ENCODE assay signal across 22 cellular contexts in genomic region chr20:38130687-38131587, GRCh38. TPM values are rescaled to one million over a fixed set of nuclear protein-coding genes. Genes with fewer than 3 reads are reported as not detected.
DNase-seq lines count a peak whose midpoint lies in the region; ATAC-seq and TF ChIP-seq lines count a peak whose summit lies in the region.
"Had no signal": no experiment of that assay in that cellular context is flagged by ENCODE, and none has a peak within 500 bp of the region (broad histone marks: within the 10 kb centered on the region; RNA-seq: fewer than 3 reads in every experiment).

No MANE protein-coding gene starts in this region.

- no peaks in the 10 kb centered on the region for H3K79me2 ChIP-seq in smooth muscle cell (ENCODE audit: low read depth)

- peak; percentile 12 for DNase-seq in natural killer cell treated with Interleukin-12 subunit alpha and Interleukin-12 subunit beta and Interleukin-15 and Interleukin-18, amount 100 ng/mL, for 72 hours (ENCODE audit: low spot score)
- DNase-seq in natural killer cell (no peak), fibroblast of villous mesenchyme (ENCODE audit: low read depth) (peak; percentile 10), neural crest cell (ENCODE audit: low read depth, low spot score) (no peak), DMS79 treated with DMSO at 0.1 percent for 48 hours (lab: John Stamatoyannopoulos, UW) (no peak), pons (ENCODE audit: low spot score) (no peak), smooth muscle cell (lab: John Stamatoyannopoulos, UW; ENCODE audit: unreplicated experiment) (no peak)
- DNase-seq: activated CD4-positive, alpha-beta T cell treated with anti-CD3 and anti-CD28 coated beads for 36 hours; activated CD8-positive, alpha-beta memory T cell treated with anti-CD3 and anti-CD28 coated beads for 24 hours; activated effector memory CD4-positive, alpha-beta T cell treated with anti-CD3 and anti-CD28 coated beads, Interleukin-2, amount 50 U/mL, for 16 hours; COR-L47; DMS79; NCI-H1436 treated with DMSO at 0.1 percent for 48 hours; NCI-H345; T-helper 2 cell had no signal

- no peaks in the 10 kb centered on the region for H3K27me3 ChIP-seq in smooth muscle cell (ENCODE audit: low read depth)
- H3K27me3 ChIP-seq: BLaER1 treated with 17β-estradiol and CSF1 and Interleukin-3, amounts not matched to agents 10 nM and 100 nM; heart left ventricle; tibial nerve had no signal

- no peak overlapping the region for H3K27ac Mint-ChIP-seq in natural killer cell treated with Interleukin-12 subunit alpha and Interleukin-12 subunit beta and Interleukin-15 and Interleukin-18, amount 100 ng/mL, for 72 hours
- no peak overlapping the region for H3K27ac Mint-ChIP-seq in natural killer cell
- H3K27ac Mint-ChIP-seq in neural crest cell (ENCODE audit: unreplicated experiment) = peak overlapping the region; percentile 35
- H3K27ac Mint-ChIP-seq: activated CD4-positive, alpha-beta T cell treated with anti-CD3 and anti-CD28 coated beads for 36 hours; memory B cell had no signal

- intact Hi-C loops in natural killer cell (cut with micrococcal nuclease) = no loop called here

- no peaks in the 10 kb centered on the region for H3K4me1 ChIP-seq in smooth muscle cell (ENCODE audit: low read depth)

- TF ChIP-seq CTCF in natural killer cell (IDR thresholded peaks at IDR 0.05) (no peak), fibroblast of villous mesenchyme (IDR thresholded peaks at IDR 0.05; ENCODE audit: insufficient read depth, low read depth, low read length) (no peak), neural crest cell (conservative IDR thresholded peaks at IDR 0.05) (no peak), smooth muscle cell (IDR thresholded peaks at IDR 0.05; ENCODE audit: borderline replicate concordance, insufficient read depth, poor library complexity, severe bottlenecking) (no peak)

- H3K4me2 ChIP-seq in smooth muscle cell = no peak overlapping the region
- H3K4me2 ChIP-seq: BLaER1 treated with 17β-estradiol and CSF1 and Interleukin-3, amounts not matched to agents 10 nM and 100 nM had no signal

- H3K9ac ChIP-seq in smooth muscle cell (ENCODE audit: low read depth) = no peak overlapping the region
- H3K9ac ChIP-seq: BLaER1 treated with 17β-estradiol and CSF1 and Interleukin-3, amounts not matched to agents 10 nM and 100 nM had no signal

- no peak overlapping the region for H2AFZ ChIP-seq in smooth muscle cell (ENCODE audit: low read depth)

- no peak for ATAC-seq in natural killer cell treated with Interleukin-12 subunit alpha and Interleukin-12 subunit beta and Interleukin-15 and Interleukin-18, amount 100 ng/mL, for 72 hours
- ATAC-seq in natural killer cell = no peak
- no peak for ATAC-seq in HG02678 (IDR thresholded peaks at IDR 0.05; ENCODE audit: unreplicated experiment)
- ATAC-seq: activated CD4-positive, alpha-beta T cell treated with anti-CD3 and anti-CD28 coated beads for 36 hours; HCT116; heart left ventricle had no signal

- no peaks in the 10 kb centered on the region for H4K20me1 ChIP-seq in smooth muscle cell (ENCODE audit: low read depth)
- H4K20me1 ChIP-seq: BLaER1 treated with 17β-estradiol and CSF1 and Interleukin-3, amounts not matched to agents 10 nM and 100 nM had no signal

- 89% methylated on average over 19 of the region's 19 CpGs for WGBS in smooth muscle cell (ENCODE audit: low lambda C conversion rate)

- no peak overlapping the region for H3K4me3 Mint-ChIP-seq in natural killer cell treated with Interleukin-12 subunit alpha and Interleukin-12 subunit beta and Interleukin-15 and Interleukin-18, amount 100 ng/mL, for 72 hours
- H3K4me3 Mint-ChIP-seq in natural killer cell (no peak overlapping the region), neural crest cell (no peak overlapping the region)
- H3K4me3 Mint-ChIP-seq: activated CD4-positive, alpha-beta T cell treated with anti-CD3 and anti-CD28 coated beads for 36 hours; memory B cell had no signal

- H3K4me1 Mint-ChIP-seq in natural killer cell treated with Interleukin-12 subunit alpha and Interleukin-12 subunit beta and Interleukin-15 and Interleukin-18, amount 100 ng/mL, for 72 hours (ENCODE audit: low read depth in 2 of 2) = peaks cover 6 to 7% of the 10 kb centered on the region in 2 donors
- H3K4me1 Mint-ChIP-seq in natural killer cell (peaks cover 0 to 6% of the 10 kb centered on the region in 2 donors), neural crest cell (peaks cover 27% of the 10 kb centered on the region)

- H3K27ac ChIP-seq in smooth muscle cell (ENCODE audit: low read depth) = no peak overlapping the region
- H3K27ac ChIP-seq: BLaER1 treated with 17β-estradiol and CSF1 and Interleukin-3, amounts not matched to agents 10 nM and 100 nM; RWPE1; tibial nerve had no signal

- H3K36me3 Mint-ChIP-seq in natural killer cell treated with Interleukin-12 subunit alpha and Interleukin-12 subunit beta and Interleukin-15 and Interleukin-18, amount 100 ng/mL, for 72 hours = no peaks in the 10 kb centered on the region
- no peaks in the 10 kb centered on the region for H3K36me3 Mint-ChIP-seq in natural killer cell
- no peaks in the 10 kb centered on the region for H3K36me3 Mint-ChIP-seq in neural crest cell (ENCODE audit: low read depth)
- H3K36me3 Mint-ChIP-seq: memory B cell had no signal

- H3F3A ChIP-seq in smooth muscle cell (ENCODE audit: low read depth) = peaks cover 16% of the 10 kb centered on the region

- no peaks in the 10 kb centered on the region for H3K36me3 ChIP-seq in smooth muscle cell (ENCODE audit: low read depth)
- H3K36me3 ChIP-seq: BLaER1 treated with 17β-estradiol and CSF1 and Interleukin-3, amounts not matched to agents 10 nM and 100 nM; tibial nerve had no signal

- H3K9me3 Mint-ChIP-seq in natural killer cell treated with Interleukin-12 subunit alpha and Interleukin-12 subunit beta and Interleukin-15 and Interleukin-18, amount 100 ng/mL, for 72 hours = no peaks in the 10 kb centered on the region
- no peaks in the 10 kb centered on the region for H3K9me3 Mint-ChIP-seq in natural killer cell
- no peaks in the 10 kb centered on the region for H3K9me3 Mint-ChIP-seq in neural crest cell
- H3K9me3 Mint-ChIP-seq: memory B cell had no signal

- no peaks in the 10 kb centered on the region for H3K9me3 ChIP-seq in smooth muscle cell (replicated peaks; ENCODE audit: low read depth)
- H3K9me3 ChIP-seq: BLaER1 treated with 17β-estradiol and CSF1 and Interleukin-3, amounts not matched to agents 10 nM and 100 nM; heart left ventricle; tibial nerve had no signal

- no peaks in the 10 kb centered on the region for H3K27me3 Mint-ChIP-seq in natural killer cell treated with Interleukin-12 subunit alpha and Interleukin-12 subunit beta and Interleukin-15 and Interleukin-18, amount 100 ng/mL, for 72 hours
- H3K27me3 Mint-ChIP-seq in natural killer cell (ENCODE audit: low read depth in 2 of 2) (no peaks in the 10 kb centered on the region), neural crest cell (ENCODE audit: low read depth) (no peaks in the 10 kb centered on the region)
- H3K27me3 Mint-ChIP-seq: activated CD4-positive, alpha-beta T cell treated with anti-CD3 and anti-CD28 coated beads for 36 hours; memory B cell had no signal

- H3K4me3 ChIP-seq in fibroblast of villous mesenchyme (ENCODE audit: low read depth, low read length) (no peak overlapping the region), smooth muscle cell (no peak overlapping the region)
- H3K4me3 ChIP-seq: BLaER1 treated with 17β-estradiol and CSF1 and Interleukin-3, amounts not matched to agents 10 nM and 100 nM; heart left ventricle; tibial nerve had no signal

RNA-seq across cellular contexts. Expression of gene TGM2, which starts 34.1 kb away (rescaled TPM):
- 1 to 10 TPM in 1 of 2 donors, under 1 TPM in 1; 0.81 to 2.4 TPM for total RNA-seq in natural killer cell treated with Interleukin-12 subunit alpha and Interleukin-12 subunit beta and Interleukin-15 and Interleukin-18, amount 100 ng/mL, for 72 hours
- total RNA-seq in natural killer cell (under 1 TPM in 2 of 3 donors, not detected in 1; 0.33 TPM), fibroblast of villous mesenchyme (1,041 and 2,020 TPM in 2 replicates), neural crest cell (1.2 and 1.4 TPM in 2 replicates), smooth muscle cell (53.6 and 72.0 TPM in 2 replicates)
- 41.7 and 85.6 TPM in 2 replicates for polyA plus RNA-seq in smooth muscle cell

Comparison
In these comparisons a context has a peak if more than half of its experiments do, and no peak if none do; other contexts are left out.
1. DNase-seq: peak in natural killer cell treated with Interleukin-12 subunit alpha and Interleukin-12 subunit beta and Interleukin-15 and Interleukin-18, amount 100 ng/mL, for 72 hours (single experiment) and fibroblast of villous mesenchyme (single experiment); none in natural killer cell (single experiment), neural crest cell (single experiment), DMS79 treated with DMSO at 0.1 percent for 48 hours (single experiment), pons (single experiment) and smooth muscle cell (single experiment).
2. RNA of gene TGM2, which starts 34.1 kb away (total RNA-seq): 1,041 to 2,020 TPM in fibroblast of villous mesenchyme; 53.6 to 72.0 TPM in smooth muscle cell, 0.81 to 2.4 TPM in natural killer cell treated with Interleukin-12 subunit alpha and Interleukin-12 subunit beta and Interleukin-15 and Interleukin-18, amount 100 ng/mL, for 72 hours, 1.2 to 1.4 TPM in neural crest cell and 0.33 TPM in natural killer cell; every median in the first group is over 10 times any median in the second.